In the genomic region with DNA sequence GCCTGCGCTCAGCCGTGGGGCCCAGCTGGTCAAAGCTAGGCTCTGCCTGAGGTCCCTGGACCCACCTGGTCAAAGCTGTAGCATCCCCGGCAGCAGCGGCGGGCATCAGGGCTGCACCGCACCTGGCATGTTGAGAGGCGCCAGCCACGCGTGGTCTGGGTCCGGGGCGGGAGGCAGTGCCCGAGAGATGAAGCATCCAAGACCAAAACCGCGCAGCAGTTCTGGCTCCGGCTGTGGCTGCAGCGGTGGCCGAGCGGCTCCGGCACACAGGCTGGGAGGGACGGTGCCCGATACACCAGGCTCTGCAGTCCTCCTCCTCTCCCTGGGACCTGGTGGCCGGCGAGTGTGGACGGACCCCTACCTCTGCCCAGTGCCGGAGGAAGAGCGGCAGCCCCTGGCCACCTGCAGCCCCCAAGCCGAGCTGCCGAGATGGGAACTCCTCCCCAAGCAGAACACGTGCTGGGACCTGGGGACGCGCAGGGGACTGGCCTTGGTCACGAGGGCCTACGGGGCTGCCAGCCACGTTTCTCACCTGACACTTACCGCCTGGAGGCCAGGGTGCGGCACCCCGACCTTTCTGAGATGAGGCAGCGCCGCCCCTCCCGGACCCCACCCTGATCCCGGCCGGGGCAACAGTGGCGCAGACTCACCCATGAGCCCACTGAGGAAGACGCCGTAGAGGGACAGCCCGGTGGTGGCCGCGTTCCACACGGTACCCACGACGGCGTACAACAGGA, we compare ENCODE assay signal across 23 cellular contexts.
"Had no signal": no experiment of that assay in that cellular context is flagged by ENCODE, and none has a peak within 500 bp of the region (broad histone marks: within the 10 kb centered on the region; RNA-seq: fewer than 3 reads in every experiment).

No MANE protein-coding gene starts in this region.

- H3K4me3 ChIP-seq: adrenal gland, body of pancreas, breast epithelium, SJCRH30, SK-N-MC had no signal

- H3K36me3 ChIP-seq: adrenal gland, breast epithelium, SJCRH30 had no signal

- ATAC-seq: activated CD4-positive, alpha-beta T cell treated with anti-CD3 and anti-CD28 coated beads for 36 hours; activated CD4-positive, CD25-positive, alpha-beta regulatory T cell treated with anti-CD3 and anti-CD28 coated beads, Interleukin-2, amount 50 U/mL, for 24 hours; activated CD8-positive, alpha-beta T cell treated with anti-CD3 and anti-CD28 coated beads, Interleukin-2, amount 10 ng/mL, durations not matched to agents 7 days and 5 days; activated naive CD4-positive, alpha-beta T cell treated with anti-CD3 and anti-CD28 coated beads, Interleukin-2, amount 50 U/mL, for 72 hours; activated T-cell treated with anti-CD3 and anti-CD28 coated beads, Interleukin-2, amount 50 U/mL, for 4 hours; body of pancreas; Panc1 had no signal

- DNase-seq: activated CD4-positive, alpha-beta T cell treated with anti-CD3 and anti-CD28 coated beads for 36 hours; activated CD4-positive, alpha-beta T cell treated with anti-CD3 and anti-CD28 coated beads, Interleukin-2, amount 10 ng/mL, durations not matched to agents 7 days and 5 days; activated CD4-positive, alpha-beta T cell treated with anti-CD3 and anti-CD28 coated beads, Interleukin-2, amount 50 U/mL, for 48 hours; activated CD8-positive, alpha-beta T cell treated with anti-CD3 and anti-CD28 coated beads, Interleukin-2, amount 10 ng/mL, durations not matched to agents 7 days and 5 days; activated gamma-delta T cell treated with Interleukin-2 at 50 U/mL for 16 hours; activated naive CD4-positive, alpha-beta T cell treated with anti-CD3 and anti-CD28 coated beads for 36 hours; activated T-cell treated with anti-CD3 and anti-CD28 coated beads for 4 hours; activated T-cell treated with anti-CD3 and anti-CD28 coated beads, Interleukin-2, amount 50 U/mL, for 4 hours; adrenal gland; body of pancreas; Karpas-422; NCI-H2081; NCI-H2227 treated with DMSO at 0.1 percent for 48 hours; NCI-H446; NCI-H524 treated with DMSO at 0.1 percent for 48 hours; SHP77; SJCRH30; T1000 had no signal
